Comparison of ENCODE assay signal across 14 cellular contexts in genomic region chr12:131499160-131499863, GRCh38.
DNase-seq lines count a peak whose midpoint lies in the region; ATAC-seq and TF ChIP-seq lines count a peak whose summit lies in the region.
"Had no signal": no experiment of that assay in that cellular context is flagged by ENCODE, and none has a peak within 500 bp of the region (broad histone marks: within the 10 kb centered on the region; RNA-seq: fewer than 3 reads in every experiment).

No MANE protein-coding gene starts in this region.

- H3K4me3 ChIP-seq in body of pancreas = no peak overlapping the region

- H3K27ac ChIP-seq in body of pancreas (no peak overlapping the region), foreskin keratinocyte (no peak overlapping the region)

- no peaks in the 10 kb centered on the region for H3K36me3 ChIP-seq in body of pancreas (replicated peaks in 1 of 2; ENCODE audit: insufficient read depth in 1 of 2, low read depth in 2 of 2)

- intact Hi-C loops in body of pancreas (cut with DNase I) = no loop called here

- no peak for DNase-seq in body of pancreas
- no peak for DNase-seq in omental fat pad (ENCODE audit: low spot score)
- no peak for DNase-seq in activated CD4-positive, alpha-beta T cell treated with anti-CD3 and anti-CD28 coated beads for 48 hours
- no peak for DNase-seq in C1 segment of cervical spinal cord (lab: John Stamatoyannopoulos, UW)
- no peak for DNase-seq in foreskin keratinocyte
- no peak for DNase-seq in KG1 (lab: John Stamatoyannopoulos, UW)
- DNase-seq: DMS53; H7; kidney glomerular epithelial cell; NCI-H2171; stimulated activated CD4-positive, alpha-beta T cell treated with anti-CD3 and anti-CD28 coated beads, Interleukin-1b, Interleukin-23, amount 100 ng/mL, for 48 hours; T1000 had no signal

- H3K27me3 ChIP-seq in body of pancreas (peaks cover 0 to 5% of the 10 kb centered on the region in 2 donors), foreskin keratinocyte (no peaks in the 10 kb centered on the region)

- WGBS in body of pancreas, 2 donors = 75 to 85% methylated on average over 1 of the region's 1 CpG

- TF ChIP-seq CTCF in body of pancreas (IDR thresholded peaks at IDR 0.05) (no peak), omental fat pad (IDR thresholded peaks at IDR 0.05) (no peak), foreskin keratinocyte (conservative IDR thresholded peaks at IDR 0.05) (no peak)

- TF ChIP-seq POLR2A in body of pancreas (IDR thresholded peaks at IDR 0.05) = no peak

- peak; percentile 80 for ATAC-seq in GM18867 (IDR thresholded peaks at IDR 0.05; ENCODE audit: unreplicated experiment)
- ATAC-seq in HG02885 (IDR thresholded peaks at IDR 0.05; ENCODE audit: poor library complexity, unreplicated experiment) = peak; percentile 86
- ATAC-seq in body of pancreas = peak; percentile 42
- peak; percentile 91 for ATAC-seq in omental fat pad (ENCODE audit: low FRiP score)
- ATAC-seq in foreskin keratinocyte = no peak

- H3K4me1 ChIP-seq in body of pancreas (no peaks in the 10 kb centered on the region), foreskin keratinocyte (no peaks in the 10 kb centered on the region)

- H3K9me3 ChIP-seq in body of pancreas = no peaks in the 10 kb centered on the region
